In genomic region chr2:209640358-209640757, GRCh38 we compare ENCODE assay signal across 24 cellular contexts.
DNase-seq lines count a peak whose midpoint lies in the region; ATAC-seq and TF ChIP-seq lines count a peak whose summit lies in the region.
"Had no signal": no experiment of that assay in that cellular context is flagged by ENCODE, and none has a peak within 500 bp of the region (broad histone marks: within the 10 kb centered on the region; RNA-seq: fewer than 3 reads in every experiment).

No MANE protein-coding gene starts in this region.

- 55% methylated on average over 2 of the region's 2 CpGs for WGBS in SK-N-SH (ENCODE audit: low lambda C conversion rate)

- peaks cover 0 to 5% (median 1%) of the 10 kb centered on the region in 6 donors for H3K9me3 Mint-ChIP-seq in immature natural killer cell
- H3K9me3 Mint-ChIP-seq: CD4-positive, alpha-beta memory T cell had no signal

- H3K4me3 ChIP-seq in SK-N-SH (ENCODE audit: low read depth in 2 of 2, low read length in 1 of 2) (no peak overlapping the region), fibroblast of mammary gland (ENCODE audit: control insufficient read depth, low read depth, low read length) (no peak overlapping the region)
- H3K4me3 ChIP-seq: BLaER1 treated with 17β-estradiol and CSF1 and Interleukin-3, amounts not matched to agents 10 nM and 100 nM had no signal

- H3K27ac ChIP-seq in SK-N-SH (ENCODE audit: low read depth in 2 of 2, low read length in 1 of 2) (no peak overlapping the region), RWPE1 (no peak overlapping the region)
- H3K27ac ChIP-seq: 22Rv1; BLaER1 treated with 17β-estradiol and CSF1 and Interleukin-3, amounts not matched to agents 10 nM and 100 nM; HL-60 had no signal

- H3K27me3 Mint-ChIP-seq in immature natural killer cell (ENCODE audit: low read depth in 3 of 3), result no peaks in the 10 kb centered on the region
- H3K27me3 Mint-ChIP-seq: CD4-positive, alpha-beta memory T cell had no signal

- H3K9me2 ChIP-seq in SK-N-SH, result no peaks in the 10 kb centered on the region

- H3K9ac ChIP-seq in SK-N-SH, result no peak overlapping the region
- H3K9ac ChIP-seq: BLaER1 treated with 17β-estradiol and CSF1 and Interleukin-3, amounts not matched to agents 10 nM and 100 nM had no signal

- TF ChIP-seq CTCF in SK-N-SH (IDR thresholded peaks at IDR 0.05) (no peak), RWPE1 (conservative IDR thresholded peaks at IDR 0.05; ENCODE audit: low read depth) (no peak), fibroblast of mammary gland (conservative IDR thresholded peaks at IDR 0.05; ENCODE audit: control insufficient read depth, insufficient read depth, low read depth, low read length) (no peak)

- TF ChIP-seq RAD21 in SK-N-SH (IDR thresholded peaks at IDR 0.05; ENCODE audit: low read length), result no peak

- H3K4me1 ChIP-seq in SK-N-SH (ENCODE audit: control insufficient read depth in 1 of 2, insufficient read depth in 2 of 2, low read depth in 1 of 2, low read length in 1 of 2), result peaks cover 4 to 6% of the 10 kb centered on the region in 2 experiments; a peak in 3 of 4 replicates
- H3K4me1 ChIP-seq: BLaER1 treated with 17β-estradiol and CSF1 and Interleukin-3, amounts not matched to agents 10 nM and 100 nM; Caco-2 had no signal

- no peak for DNase-seq in SK-N-SH
- DNase-seq in RWPE1 (ENCODE audit: low spot score), result peak; percentile 63
- peak; percentile 21 for DNase-seq in fibroblast of mammary gland (ENCODE audit: low read depth)
- no peak for DNase-seq in immature natural killer cell
- no peak for DNase-seq in effector CD4-positive, alpha-beta T cell
- no peak for DNase-seq in stimulated activated naive CD4-positive, alpha-beta T cell treated with Interleukin-2 at 50 U/mL for 16 hours (lab: John Stamatoyannopoulos, UW)
- DNase-seq: Caco-2; CD4-positive, alpha-beta memory T cell; DMS153; KG1; NCI-H1105; NCI-H146; NCI-H2029; NCI-H226; NCI-H510A treated with DMSO at 0.1 percent for 48 hours; NCI-H748 treated with DMSO at 0.1 percent for 48 hours; NK-92 treated with Interleukin-12 subunit alpha and Interleukin-12 subunit beta, amount 100 ng/mL, for 24 hours; Right ventricle myocardium superior; SW 1271 had no signal

- no peak overlapping the region for H2AFZ ChIP-seq in SK-N-SH (ENCODE audit: low read depth)

- H4K20me1 ChIP-seq in SK-N-SH (ENCODE audit: insufficient read depth), result no peaks in the 10 kb centered on the region
- H4K20me1 ChIP-seq: BLaER1 treated with 17β-estradiol and CSF1 and Interleukin-3, amounts not matched to agents 10 nM and 100 nM had no signal

- no peak overlapping the region for H3K4me2 ChIP-seq in SK-N-SH
- H3K4me2 ChIP-seq: BLaER1 treated with 17β-estradiol and CSF1 and Interleukin-3, amounts not matched to agents 10 nM and 100 nM had no signal

- CTCF ChIA-PET in SK-N-SH (lab: Yijun Ruan, JAX), result interaction anchor here (1.0 kb wide), 2 partner anchors 10 to 17 kb away, joined by 3 read pairs; no protein-coding TSS in a partner anchor
- CTCF ChIA-PET in RWPE1 (lab: Yijun Ruan, JAX), result interaction anchor here (0.5 to 0.7 kb wide), 2 partner anchors 257 to 313 kb away, joined by 3 to 5 read pairs; no protein-coding TSS in a partner anchor

- H3K4me1 Mint-ChIP-seq in immature natural killer cell, result no peaks in the 10 kb centered on the region
- H3K4me1 Mint-ChIP-seq: CD4-positive, alpha-beta memory T cell had no signal

- H3K79me2 ChIP-seq in SK-N-SH (ENCODE audit: insufficient read depth), result no peaks in the 10 kb centered on the region

- ATAC-seq in SK-N-SH treated with all-trans-retinoic acid at 6 μM for 48 hours (no peak), HG03135 (IDR thresholded peaks at IDR 0.05; ENCODE audit: unreplicated experiment) (no peak)

- no peaks in the 10 kb centered on the region for H3K9me3 ChIP-seq in SK-N-SH
- H3K9me3 ChIP-seq: BLaER1 treated with 17β-estradiol and CSF1 and Interleukin-3, amounts not matched to agents 10 nM and 100 nM had no signal

- POLR2A ChIA-PET in SK-N-SH (lab: Yijun Ruan, JAX) (no interaction called here), RWPE1 (lab: Yijun Ruan, JAX; ENCODE audit: low non-redundant PET) (no interaction called here)

- no peak for TF ChIP-seq EP300 in SK-N-SH (IDR thresholded peaks at IDR 0.05; ENCODE audit: borderline replicate concordance in 1 of 2, low read depth in 1 of 2, low read length in 1 of 2)

- H3K27me3 ChIP-seq in SK-N-SH (ENCODE audit: insufficient read depth), result no peaks in the 10 kb centered on the region
- H3K27me3 ChIP-seq: BLaER1 treated with 17β-estradiol and CSF1 and Interleukin-3, amounts not matched to agents 10 nM and 100 nM had no signal

- H3K36me3 Mint-ChIP-seq in immature natural killer cell, result no peaks in the 10 kb centered on the region
- H3K36me3 Mint-ChIP-seq: CD4-positive, alpha-beta memory T cell had no signal

- H3K36me3 ChIP-seq in SK-N-SH (replicated peaks in 1 of 2; ENCODE audit: control insufficient read depth in 1 of 2, insufficient read depth in 2 of 2, low read length in 1 of 2), result no peaks in the 10 kb centered on the region
- H3K36me3 ChIP-seq: BLaER1 treated with 17β-estradiol and CSF1 and Interleukin-3, amounts not matched to agents 10 nM and 100 nM had no signal

- H3K4me3 Mint-ChIP-seq in immature natural killer cell, result no peak overlapping the region
- H3K4me3 Mint-ChIP-seq: CD4-positive, alpha-beta memory T cell had no signal

- H3F3A ChIP-seq in SK-N-SH (replicated peaks; ENCODE audit: insufficient read depth), result peaks cover 5% of the 10 kb centered on the region

- H3K27ac Mint-ChIP-seq in immature natural killer cell, result no peak overlapping the region
- H3K27ac Mint-ChIP-seq: CD4-positive, alpha-beta memory T cell had no signal

TF ChIP-seq in SK-N-SH, 30 proteins besides CTCF, POLR2A, EP300 and RAD21:
- TF ChIP-seq USF2 (IDR thresholded peaks at IDR 0.05; ENCODE audit: borderline replicate concordance, low read depth, low read length) (no peak), TCF12 (IDR thresholded peaks at IDR 0.05) (0 out of 2 replicates have a peak, but pooled peaks have one; percentile 7)
TF ChIP-seq in SK-N-SH: peak in this region for 1.

TF ChIP-seq in SK-N-SH treated with all-trans-retinoic acid at 6 μM for 48 hours, 23 proteins besides CTCF, POLR2A, EP300 and RAD21 (continues in another document):
- TF ChIP-seq POU6F1 (CRISPR knock-in tag; IDR thresholded peaks at IDR 0.05; ENCODE audit: borderline replicate concordance, low read depth) (no peak), ZFP3 (CRISPR knock-in tag; IDR thresholded peaks at IDR 0.05) (no peak), ZFP30 (CRISPR knock-in tag; IDR thresholded peaks at IDR 0.05) (no peak), SNAI2 (CRISPR knock-in tag; IDR thresholded peaks at IDR 0.05) (no peak), TOX (CRISPR knock-in tag; IDR thresholded peaks at IDR 0.05; ENCODE audit: borderline replicate concordance) (no peak), ZNF8 (CRISPR knock-in tag; IDR thresholded peaks at IDR 0.05) (no peak), PPARA (CRISPR knock-in tag; IDR thresholded peaks at IDR 0.05; ENCODE audit: borderline replicate concordance) (no peak), ESRRG (CRISPR knock-in tag; IDR thresholded peaks at IDR 0.05) (no peak), CSDC2 (CRISPR knock-in tag; IDR thresholded peaks at IDR 0.05) (no peak), ZNF70 (CRISPR knock-in tag; IDR thresholded peaks at IDR 0.05) (no peak)
- TF ChIP-seq, protein P1, sequence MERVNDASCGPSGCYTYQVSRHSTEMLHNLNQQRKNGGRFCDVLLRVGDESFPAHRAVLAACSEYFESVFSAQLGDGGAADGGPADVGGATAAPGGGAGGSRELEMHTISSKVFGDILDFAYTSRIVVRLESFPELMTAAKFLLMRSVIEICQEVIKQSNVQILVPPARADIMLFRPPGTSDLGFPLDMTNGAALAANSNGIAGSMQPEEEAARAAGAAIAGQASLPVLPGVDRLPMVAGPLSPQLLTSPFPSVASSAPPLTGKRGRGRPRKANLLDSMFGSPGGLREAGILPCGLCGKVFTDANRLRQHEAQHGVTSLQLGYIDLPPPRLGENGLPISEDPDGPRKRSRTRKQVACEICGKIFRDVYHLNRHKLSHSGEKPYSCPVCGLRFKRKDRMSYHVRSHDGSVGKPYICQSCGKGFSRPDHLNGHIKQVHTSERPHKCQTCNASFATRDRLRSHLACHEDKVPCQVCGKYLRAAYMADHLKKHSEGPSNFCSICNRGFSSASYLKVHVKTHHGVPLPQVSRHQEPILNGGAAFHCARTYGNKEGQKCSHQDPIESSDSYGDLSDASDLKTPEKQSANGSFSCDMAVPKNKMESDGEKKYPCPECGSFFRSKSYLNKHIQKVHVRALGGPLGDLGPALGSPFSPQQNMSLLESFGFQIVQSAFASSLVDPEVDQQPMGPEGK (CRISPR knock-in tag; IDR thresholded peaks at IDR 0.05; ENCODE audit: borderline replicate concordance), result no peak
- TF ChIP-seq, protein P2, sequence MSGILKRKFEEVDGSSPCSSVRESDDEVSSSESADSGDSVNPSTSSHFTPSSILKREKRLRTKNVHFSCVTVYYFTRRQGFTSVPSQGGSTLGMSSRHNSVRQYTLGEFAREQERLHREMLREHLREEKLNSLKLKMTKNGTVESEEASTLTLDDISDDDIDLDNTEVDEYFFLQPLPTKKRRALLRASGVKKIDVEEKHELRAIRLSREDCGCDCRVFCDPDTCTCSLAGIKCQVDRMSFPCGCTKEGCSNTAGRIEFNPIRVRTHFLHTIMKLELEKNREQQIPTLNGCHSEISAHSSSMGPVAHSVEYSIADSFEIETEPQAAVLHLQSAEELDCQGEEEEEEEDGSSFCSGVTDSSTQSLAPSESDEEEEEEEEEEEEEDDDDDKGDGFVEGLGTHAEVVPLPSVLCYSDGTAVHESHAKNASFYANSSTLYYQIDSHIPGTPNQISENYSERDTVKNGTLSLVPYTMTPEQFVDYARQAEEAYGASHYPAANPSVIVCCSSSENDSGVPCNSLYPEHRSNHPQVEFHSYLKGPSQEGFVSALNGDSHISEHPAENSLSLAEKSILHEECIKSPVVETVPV (CRISPR knock-in tag; IDR thresholded peaks at IDR 0.05), result no peak

Comparison
In these comparisons a context has a peak if more than half of its experiments do, and no peak if none do; other contexts are left out.
1. DNase-seq: peak in RWPE1 (single experiment) and fibroblast of mammary gland (single experiment); none in SK-N-SH (single experiment), immature natural killer cell (0 of 3), effector CD4-positive, alpha-beta T cell (single experiment) and stimulated activated naive CD4-positive, alpha-beta T cell treated with Interleukin-2 at 50 U/mL for 16 hours (single experiment).